In the genomic region with DNA sequence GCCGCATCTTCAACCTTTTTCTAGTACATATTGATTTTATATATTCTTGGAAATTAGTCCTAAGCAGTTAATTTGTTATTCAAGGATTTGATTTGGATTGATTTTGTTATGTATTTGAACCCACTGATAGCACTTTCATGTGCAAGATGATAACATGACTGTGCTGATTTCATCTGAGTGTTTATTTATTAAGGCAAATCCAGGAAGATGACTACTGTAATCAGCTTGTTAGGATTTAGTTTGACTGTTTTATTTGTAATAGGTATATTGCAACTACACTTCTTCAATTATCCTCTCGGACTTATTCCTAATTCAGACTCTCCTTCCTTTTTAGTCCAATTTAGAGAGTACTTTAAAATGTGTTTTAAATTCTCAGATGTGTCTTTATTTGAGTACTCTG, we compare ENCODE assay signal across 24 cellular contexts.
"Had no signal": no experiment of that assay in that cellular context is flagged by ENCODE, and none has a peak within 500 bp of the region (broad histone marks: within the 10 kb centered on the region; RNA-seq: fewer than 3 reads in every experiment).

No MANE protein-coding gene starts in this region.

- ATAC-seq: activated naive CD4-positive, alpha-beta T cell treated with anti-CD3 and anti-CD28 coated beads, Interleukin-2, amount 50 U/mL, for 72 hours; activated T-cell treated with anti-CD3 and anti-CD28 coated beads, Interleukin-2, amount 50 U/mL, for 72 hours; effector memory CD8-positive, alpha-beta T cell; left ventricle myocardium superior; pancreas; stimulated activated naive B cell treated with anti-CD40 and anti-IgM and Interleukin-4, amounts not matched to agents 10 μg/mL and 1 μg/mL and 100 μg/mL, for 72 hours had no signal

- H3K9me3 ChIP-seq: pancreas, prostate gland, sigmoid colon, stomach, tibial nerve had no signal

- H3K4me1 ChIP-seq: prostate gland had no signal

- H3K36me3 ChIP-seq: pancreas, prostate gland, sigmoid colon, stomach, tibial nerve had no signal

- DNase-seq: activated CD4-positive, alpha-beta T cell treated with anti-CD3 and anti-CD28 coated beads for 4 hours; activated CD4-positive, alpha-beta T cell treated with anti-CD3 and anti-CD28 coated beads, Interleukin-2, amount 50 U/mL, for 4 hours; activated naive CD4-positive, alpha-beta T cell; activated T-cell treated with anti-CD3 and anti-CD28 coated beads for 4 hours; activated T-cell treated with anti-CD3 and anti-CD28 coated beads, Interleukin-2, amount 50 U/mL, for 72 hours; anterior cingulate cortex; cortex of kidney; effector memory CD8-positive, alpha-beta T cell; erythroblast; foreskin melanocyte; islet precursor cell; left ventricle myocardium superior; naive B cell; pancreas; sigmoid colon; small intestine; stimulated activated CD4-positive, alpha-beta T cell treated with anti-CD3 and anti-CD28 coated beads, Interleukin-1b, Interleukin-23, amount 100 ng/mL, for 48 hours; stimulated activated naive B cell treated with anti-CD40 and anti-IgM and Interleukin-4, amounts not matched to agents 10 μg/mL and 1 μg/mL and 100 μg/mL, for 72 hours; stomach; T-helper 9 cell had no signal

- H3K4me3 ChIP-seq: pancreas, prostate gland, sigmoid colon, stomach, tibial nerve had no signal

- H3K27me3 ChIP-seq: pancreas, sigmoid colon, stomach had no signal

- H3K27ac ChIP-seq: pancreas, prostate gland, sigmoid colon, tibial nerve, VCaP had no signal
